ENCODE assay signal across 12 cellular contexts in genomic region chr13:42396501-42396900, GRCh38.
DNase-seq lines count a peak whose midpoint lies in the region; ATAC-seq and TF ChIP-seq lines count a peak whose summit lies in the region.
"Had no signal": no experiment of that assay in that cellular context is flagged by ENCODE, and none has a peak within 500 bp of the region (broad histone marks: within the 10 kb centered on the region; RNA-seq: fewer than 3 reads in every experiment).

No MANE protein-coding gene starts in this region.

- H3K4me1 Mint-ChIP-seq in T-helper 1 cell treated with Interleukin-12 subunit alpha and Interleukin-12 subunit beta and Interleukin-4 antibody, amounts not matched to agents 30 μg/mL and 1 μg/mL, for 36 hours (ENCODE audit: low read depth): peaks cover 62% of the 10 kb centered on the region

- peak overlapping the region; percentile 56 for H3K4me3 Mint-ChIP-seq in T-helper 1 cell treated with Interleukin-12 subunit alpha and Interleukin-12 subunit beta and Interleukin-4 antibody, amounts not matched to agents 30 μg/mL and 1 μg/mL, for 36 hours
- H3K4me3 Mint-ChIP-seq: H9, nephron progenitor cell had no signal

- H3K9me3 Mint-ChIP-seq in T-helper 1 cell treated with Interleukin-12 subunit alpha and Interleukin-12 subunit beta and Interleukin-4 antibody, amounts not matched to agents 30 μg/mL and 1 μg/mL, for 36 hours: no peaks in the 10 kb centered on the region
- H3K9me3 Mint-ChIP-seq: H9, nephron progenitor cell had no signal

- no peaks in the 10 kb centered on the region for H3K27me3 Mint-ChIP-seq in T-helper 1 cell treated with Interleukin-12 subunit alpha and Interleukin-12 subunit beta and Interleukin-4 antibody, amounts not matched to agents 30 μg/mL and 1 μg/mL, for 36 hours (ENCODE audit: low read depth)

- H4K20me1 ChIP-seq in smooth muscle cell (ENCODE audit: low read depth): no peaks in the 10 kb centered on the region

- H3K4me3 ChIP-seq in smooth muscle cell (no peak overlapping the region), stomach (no peak overlapping the region)

- H3K27ac Mint-ChIP-seq in T-helper 1 cell treated with Interleukin-12 subunit alpha and Interleukin-12 subunit beta and Interleukin-4 antibody, amounts not matched to agents 30 μg/mL and 1 μg/mL, for 36 hours: peak overlapping the region; percentile 81
- H3K27ac Mint-ChIP-seq: H9, nephron progenitor cell had no signal

- peak; percentile 50 for DNase-seq in activated effector memory CD4-positive, alpha-beta T cell treated with Interleukin-2 at 50 U/mL for 16 hours
- DNase-seq in smooth muscle cell (lab: John Stamatoyannopoulos, UW; ENCODE audit: unreplicated experiment) (no peak), stomach (no peak), occipital lobe (lab: John Stamatoyannopoulos, UW) (no peak), 8988T (no peak)
- DNase-seq: H9, NCI-H1048, nephron progenitor cell, trophoblast cell had no signal

- TF ChIP-seq CTCF in smooth muscle cell (IDR thresholded peaks at IDR 0.05; ENCODE audit: borderline replicate concordance, insufficient read depth, poor library complexity, severe bottlenecking) (no peak), stomach (IDR thresholded peaks at IDR 0.05) (no peak)

- H3K36me3 Mint-ChIP-seq in T-helper 1 cell treated with Interleukin-12 subunit alpha and Interleukin-12 subunit beta and Interleukin-4 antibody, amounts not matched to agents 30 μg/mL and 1 μg/mL, for 36 hours (ENCODE audit: low read depth): peaks cover 3% of the 10 kb centered on the region

- H3F3A ChIP-seq in smooth muscle cell (ENCODE audit: low read depth): peaks cover 4% of the 10 kb centered on the region

- no peaks in the 10 kb centered on the region for H3K79me2 ChIP-seq in smooth muscle cell (ENCODE audit: low read depth)

- H3K9ac ChIP-seq in smooth muscle cell (ENCODE audit: low read depth): peak overlapping the region; percentile 25

- no peaks in the 10 kb centered on the region for H3K27me3 ChIP-seq in smooth muscle cell (ENCODE audit: low read depth)
- no peaks in the 10 kb centered on the region for H3K27me3 ChIP-seq in stomach

- no peaks in the 10 kb centered on the region for H3K36me3 ChIP-seq in smooth muscle cell (ENCODE audit: low read depth)
- no peaks in the 10 kb centered on the region for H3K36me3 ChIP-seq in stomach

- ATAC-seq in GM19025 (IDR thresholded peaks at IDR 0.05; ENCODE audit: low read depth, unreplicated experiment): peak; percentile 49
- ATAC-seq in HG03139 (IDR thresholded peaks at IDR 0.05; ENCODE audit: unreplicated experiment): no peak

- H3K27ac ChIP-seq in smooth muscle cell (ENCODE audit: low read depth) (peak overlapping the region; percentile 81), stomach (no peak overlapping the region)

- H3K9me3 ChIP-seq in smooth muscle cell (replicated peaks; ENCODE audit: low read depth) (no peaks in the 10 kb centered on the region), stomach (no peaks in the 10 kb centered on the region)

- H3K4me2 ChIP-seq in smooth muscle cell: no peak overlapping the region

- H3K4me1 ChIP-seq in smooth muscle cell (ENCODE audit: low read depth): peaks cover 4% of the 10 kb centered on the region
- H3K4me1 ChIP-seq in stomach: no peaks in the 10 kb centered on the region

- no peak overlapping the region for H2AFZ ChIP-seq in smooth muscle cell (ENCODE audit: low read depth)

- TF ChIP-seq EP300 in stomach (IDR thresholded peaks at IDR 0.05): no peak

- WGBS in smooth muscle cell (ENCODE audit: low lambda C conversion rate): 73% methylated on average over 9 of the region's 9 CpGs
- WGBS in stomach, 5 donors: 77 to 90% (median 87%) methylated on average over 9 of the region's 9 CpGs

- TF ChIP-seq POLR2A in stomach (IDR thresholded peaks at IDR 0.05): no peak

- intact Hi-C loops in stomach (cut with DNase I; ENCODE audit: low total_unique reads): no loop called here
